ENCODE assay signal across 8 cellular contexts in the genomic region with DNA sequence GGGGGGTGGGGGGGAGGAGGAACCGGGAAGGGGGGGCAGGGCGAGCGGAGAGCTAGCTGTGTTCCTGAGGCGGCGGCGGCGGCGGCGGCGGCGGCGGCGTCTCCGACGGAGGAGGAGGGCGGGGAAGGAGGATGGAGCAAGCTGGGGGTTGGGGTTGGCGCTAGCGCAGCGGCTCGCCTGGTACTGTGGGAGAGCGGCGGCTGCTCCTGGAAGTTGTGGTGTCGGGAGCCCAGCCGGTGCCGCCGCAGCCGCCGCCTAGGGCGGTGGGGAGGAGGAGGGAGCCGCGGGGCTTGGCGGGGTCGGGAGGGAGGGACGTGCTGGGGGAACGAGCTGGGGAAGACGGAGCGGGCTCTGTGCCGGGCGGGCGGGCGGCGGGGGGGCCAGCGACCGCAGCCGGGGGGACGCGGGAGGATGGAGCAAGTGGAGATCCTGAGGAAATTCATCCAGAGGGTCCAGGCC. TPM values are rescaled to one million over a fixed set of nuclear protein-coding genes. Genes with fewer than 3 reads are reported as not detected.
DNase-seq lines count a peak whose midpoint lies in the region; ATAC-seq and TF ChIP-seq lines count a peak whose summit lies in the region.

PTPN12 (plus strand) TSS at position 160 of the 459 bp plus-strand sequence; CDS start at position 412, 252 bp downstream.

- H3K27ac ChIP-seq in naive thymus-derived CD4-positive, alpha-beta T cell (ENCODE audit: low read depth, low read length): peak within 1 kb of the TSS; percentile 73

- CTCF ChIA-PET in AG04449 (lab: Yijun Ruan, JAX): no interaction called here
- CTCF ChIA-PET in naive thymus-derived CD4-positive, alpha-beta T cell (lab: Charles Lee): no interaction called here

- H3K9me3 ChIP-seq in naive thymus-derived CD4-positive, alpha-beta T cell (ENCODE audit: control insufficient read depth in 2 of 3, low read length in 3 of 3): no peaks in the 10 kb centered on the region

- H3K27me3 ChIP-seq in naive thymus-derived CD4-positive, alpha-beta T cell (ENCODE audit: control insufficient read depth in 2 of 2, insufficient read depth in 2 of 2, low read length in 2 of 2): no peaks in the 10 kb centered on the region

- H3K27ac Mint-ChIP-seq in naive thymus-derived CD4-positive, alpha-beta T cell: peak within 1 kb of the TSS; percentile 86 to 97 (median 94)

- H3K9me3 Mint-ChIP-seq in naive thymus-derived CD4-positive, alpha-beta T cell: peaks cover 0 to 1% (median 0%) of the 10 kb centered on the region in 11 donors

- H3K36me3 ChIP-seq in naive thymus-derived CD4-positive, alpha-beta T cell (ENCODE audit: control insufficient read depth in 2 of 3, insufficient read depth in 3 of 3, low read length in 3 of 3): peaks cover 0 to 8% (median 0%) of the 10 kb centered on the region in 3 experiments

- intact Hi-C loops in naive thymus-derived CD4-positive, alpha-beta T cell (cut with micrococcal nuclease): loop anchor here (1.0 to 5.0 kb wide), 8 partner anchors 35 to 1370 kb away; partner anchors contain the start of genes CCDC146 (in 1 of the 2), FGL2 (in 1 of the 2) and GSAP (in 1 of the 2)

- H3K4me1 Mint-ChIP-seq in naive thymus-derived CD4-positive, alpha-beta T cell: peaks cover 11 to 44% (median 26%) of the 10 kb centered on the region in 7 donors

- TF ChIP-seq CTCF in AG04449 (IDR thresholded peaks at IDR 0.05; ENCODE audit: insufficient read depth, low read length, missing control alignments): no peak

- peaks cover 0 to 12% (median 0%) of the 10 kb centered on the region in 5 donors for H3K27me3 Mint-ChIP-seq in naive thymus-derived CD4-positive, alpha-beta T cell

- H3K36me3 Mint-ChIP-seq in naive thymus-derived CD4-positive, alpha-beta T cell: peaks cover 0 to 2% (median 0%) of the 10 kb centered on the region in 5 donors

- POLR2A ChIA-PET in AG04449 (lab: Yijun Ruan, JAX): no interaction called here
- POLR2A ChIA-PET in naive thymus-derived CD4-positive, alpha-beta T cell (lab: Charles Lee): no interaction called here

- H3K4me1 ChIP-seq in naive thymus-derived CD4-positive, alpha-beta T cell (ENCODE audit: control insufficient read depth in 2 of 2, insufficient read depth in 2 of 2, low read length in 2 of 2): peaks cover 0 to 13% of the 10 kb centered on the region in 2 donors

- DNase-seq in AG04449 (ENCODE audit: low read depth, low spot score) (no peak), SKM-1 (lab: John Stamatoyannopoulos, UW; ENCODE audit: unreplicated experiment) (peak; percentile 90)
- DNase-seq in naive thymus-derived CD4-positive, alpha-beta T cell: no peak
- DNase-seq in stimulated activated CD4-positive, alpha-beta T cell treated with anti-CD3 and anti-CD28 coated beads, Interleukin-4, amount 100 ng/mL, for 4 hours: no peak

- ATAC-seq in GM18519 (IDR thresholded peaks at IDR 0.05; ENCODE audit: low FRiP score, unreplicated experiment) (peak; percentile 17), HG03354 (IDR thresholded peaks at IDR 0.05; ENCODE audit: poor library complexity, severe bottlenecking, unreplicated experiment) (peak; percentile 40), esophagus mucosa (peak; percentile 75), HG02571 (IDR thresholded peaks at IDR 0.05; ENCODE audit: unreplicated experiment) (no peak)
- peak; percentile 60 for ATAC-seq in naive thymus-derived CD4-positive, alpha-beta T cell

- peak within 1 kb of the TSS; percentile 94 to 99 (median 96) for H3K4me3 Mint-ChIP-seq in naive thymus-derived CD4-positive, alpha-beta T cell

- peak within 1 kb of the TSS; percentile 98 for H3K4me3 ChIP-seq in AG04449 (ENCODE audit: low read depth, low read length)
- peak within 1 kb of the TSS; percentile 100 for H3K4me3 ChIP-seq in naive thymus-derived CD4-positive, alpha-beta T cell (ENCODE audit: low read length)

RNA-seq across cellular contexts. Expression of gene PTPN12, which starts in this region (rescaled TPM):
- 54.9 TPM for total RNA-seq in esophagus mucosa
- 10 to 100 TPM; 19.3 to 50.0 (median 24.2) TPM for total RNA-seq in naive thymus-derived CD4-positive, alpha-beta T cell
- 1 to 10 TPM; 1.4 to 1.5 TPM for polyA plus RNA-seq in naive thymus-derived CD4-positive, alpha-beta T cell
